3 cellular contexts compared by ENCODE assay signal in the genomic region with DNA sequence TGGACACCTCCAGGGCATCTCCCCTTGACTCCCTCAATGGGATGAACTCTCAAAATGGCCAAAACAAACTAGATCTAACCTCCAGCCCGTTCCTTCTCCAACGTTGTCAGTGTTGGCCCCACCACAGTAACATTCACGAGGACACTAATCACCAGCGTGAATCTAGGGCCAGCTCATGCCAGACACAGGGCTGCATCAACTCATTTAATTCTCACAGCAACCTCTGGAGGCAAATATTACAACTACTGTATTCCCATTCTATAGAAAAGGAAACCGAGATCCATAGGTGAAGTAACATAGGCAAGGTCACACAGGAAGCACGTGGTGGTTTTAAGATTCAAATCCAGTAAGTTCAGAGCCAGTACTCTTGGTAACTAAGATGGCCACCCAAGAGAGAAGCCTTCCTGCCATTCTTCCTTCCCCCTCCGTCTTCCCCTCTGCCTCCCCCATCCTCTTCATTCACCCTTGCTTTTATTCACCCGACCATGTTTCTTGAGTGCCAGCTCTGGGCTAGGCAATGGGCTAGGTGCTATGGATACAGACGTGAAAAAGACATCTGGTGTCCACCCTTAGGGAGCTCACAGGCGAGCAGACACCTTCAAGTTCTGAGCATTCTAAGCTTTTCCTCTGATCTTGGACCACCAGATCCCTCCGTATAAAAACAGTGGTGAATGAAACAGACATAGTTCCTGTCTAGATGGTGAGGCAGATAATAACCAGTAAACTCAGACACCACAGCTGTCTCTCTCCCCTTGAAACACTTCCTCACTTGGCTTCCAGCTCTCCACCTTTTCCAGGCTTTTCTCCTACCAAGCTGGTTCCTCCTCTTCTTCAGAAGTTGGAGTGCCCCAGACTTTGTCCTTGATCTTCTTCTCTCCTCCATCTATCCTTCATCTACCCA.
TF ChIP-seq lines count a peak whose summit lies in the region.

No MANE protein-coding gene starts in this region.

TF ChIP-seq in HEK293, 187 proteins besides CTCF, POLR2A, EP300 and RAD21:
- TF ChIP-seq, protein P1, sequence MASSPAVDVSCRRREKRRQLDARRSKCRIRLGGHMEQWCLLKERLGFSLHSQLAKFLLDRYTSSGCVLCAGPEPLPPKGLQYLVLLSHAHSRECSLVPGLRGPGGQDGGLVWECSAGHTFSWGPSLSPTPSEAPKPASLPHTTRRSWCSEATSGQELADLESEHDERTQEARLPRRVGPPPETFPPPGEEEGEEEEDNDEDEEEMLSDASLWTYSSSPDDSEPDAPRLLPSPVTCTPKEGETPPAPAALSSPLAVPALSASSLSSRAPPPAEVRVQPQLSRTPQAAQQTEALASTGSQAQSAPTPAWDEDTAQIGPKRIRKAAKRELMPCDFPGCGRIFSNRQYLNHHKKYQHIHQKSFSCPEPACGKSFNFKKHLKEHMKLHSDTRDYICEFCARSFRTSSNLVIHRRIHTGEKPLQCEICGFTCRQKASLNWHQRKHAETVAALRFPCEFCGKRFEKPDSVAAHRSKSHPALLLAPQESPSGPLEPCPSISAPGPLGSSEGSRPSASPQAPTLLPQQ (tag by site-specific recombination; IDR thresholded peaks at IDR 0.05): peak; percentile 70
- TF ChIP-seq YY1 (tag by site-specific recombination; IDR thresholded peaks at IDR 0.05) (no peak), KLF9 (tag by site-specific recombination; IDR thresholded peaks at IDR 0.05; ENCODE audit: low read depth) (0 out of 2 replicates have a peak, but pooled peaks have one; percentile 0), ZSCAN16 (tag by site-specific recombination; IDR thresholded peaks at IDR 0.05) (no peak), ZFP69B (tag by site-specific recombination; IDR thresholded peaks at IDR 0.05) (peak; percentile 50; the same call in 1 of the 2 replicates), ZNF335 (tag by site-specific recombination; conservative IDR thresholded peaks at IDR 0.05) (peak; percentile 58), PRDM4 (tag by site-specific recombination; IDR thresholded peaks at IDR 0.05) (0 out of 2 replicates have a peak, but pooled peaks have one; percentile 28), ZNF398 (tag by site-specific recombination; IDR thresholded peaks at IDR 0.05) (peak; percentile 48; the same call in 1 of the 2 replicates), ZNF664 (tag by site-specific recombination; IDR thresholded peaks at IDR 0.05) (peak; percentile 30; the same call in 1 of the 2 replicates)

TF ChIP-seq in GM12878, 131 proteins besides CTCF, POLR2A, EP300 and RAD21:
- TF ChIP-seq, protein P2, sequence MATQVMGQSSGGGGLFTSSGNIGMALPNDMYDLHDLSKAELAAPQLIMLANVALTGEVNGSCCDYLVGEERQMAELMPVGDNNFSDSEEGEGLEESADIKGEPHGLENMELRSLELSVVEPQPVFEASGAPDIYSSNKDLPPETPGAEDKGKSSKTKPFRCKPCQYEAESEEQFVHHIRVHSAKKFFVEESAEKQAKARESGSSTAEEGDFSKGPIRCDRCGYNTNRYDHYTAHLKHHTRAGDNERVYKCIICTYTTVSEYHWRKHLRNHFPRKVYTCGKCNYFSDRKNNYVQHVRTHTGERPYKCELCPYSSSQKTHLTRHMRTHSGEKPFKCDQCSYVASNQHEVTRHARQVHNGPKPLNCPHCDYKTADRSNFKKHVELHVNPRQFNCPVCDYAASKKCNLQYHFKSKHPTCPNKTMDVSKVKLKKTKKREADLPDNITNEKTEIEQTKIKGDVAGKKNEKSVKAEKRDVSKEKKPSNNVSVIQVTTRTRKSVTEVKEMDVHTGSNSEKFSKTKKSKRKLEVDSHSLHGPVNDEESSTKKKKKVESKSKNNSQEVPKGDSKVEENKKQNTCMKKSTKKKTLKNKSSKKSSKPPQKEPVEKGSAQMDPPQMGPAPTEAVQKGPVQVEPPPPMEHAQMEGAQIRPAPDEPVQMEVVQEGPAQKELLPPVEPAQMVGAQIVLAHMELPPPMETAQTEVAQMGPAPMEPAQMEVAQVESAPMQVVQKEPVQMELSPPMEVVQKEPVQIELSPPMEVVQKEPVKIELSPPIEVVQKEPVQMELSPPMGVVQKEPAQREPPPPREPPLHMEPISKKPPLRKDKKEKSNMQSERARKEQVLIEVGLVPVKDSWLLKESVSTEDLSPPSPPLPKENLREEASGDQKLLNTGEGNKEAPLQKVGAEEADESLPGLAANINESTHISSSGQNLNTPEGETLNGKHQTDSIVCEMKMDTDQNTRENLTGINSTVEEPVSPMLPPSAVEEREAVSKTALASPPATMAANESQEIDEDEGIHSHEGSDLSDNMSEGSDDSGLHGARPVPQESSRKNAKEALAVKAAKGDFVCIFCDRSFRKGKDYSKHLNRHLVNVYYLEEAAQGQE (IDR thresholded peaks at IDR 0.05; ENCODE audit: low read depth, low read length): no peak
- 0 out of 2 replicates have a peak, but pooled peaks have one; percentile 62 for TF ChIP-seq EZH2 (IDR thresholded peaks at IDR 0.05; ENCODE audit: borderline replicate concordance, control insufficient read depth, low read depth, low read length)

TF ChIP-seq in neural cell, 6 proteins besides CTCF, POLR2A, EP300 and RAD21:
- TF ChIP-seq EZH2 (IDR thresholded peaks at IDR 0.05; ENCODE audit: borderline replicate concordance, insufficient read depth, low read length, poor library complexity, severe bottlenecking) (no peak), SMC3 (conservative IDR thresholded peaks at IDR 0.05; ENCODE audit: poor library complexity) (no peak), POLR2AphosphoS5 (IDR thresholded peaks at IDR 0.05) (no peak)
- TF ChIP-seq, protein P2 (IDR thresholded peaks at IDR 0.05; ENCODE audit: borderline replicate concordance): no peak
